8 cellular contexts compared by ENCODE assay signal in the genomic region with DNA sequence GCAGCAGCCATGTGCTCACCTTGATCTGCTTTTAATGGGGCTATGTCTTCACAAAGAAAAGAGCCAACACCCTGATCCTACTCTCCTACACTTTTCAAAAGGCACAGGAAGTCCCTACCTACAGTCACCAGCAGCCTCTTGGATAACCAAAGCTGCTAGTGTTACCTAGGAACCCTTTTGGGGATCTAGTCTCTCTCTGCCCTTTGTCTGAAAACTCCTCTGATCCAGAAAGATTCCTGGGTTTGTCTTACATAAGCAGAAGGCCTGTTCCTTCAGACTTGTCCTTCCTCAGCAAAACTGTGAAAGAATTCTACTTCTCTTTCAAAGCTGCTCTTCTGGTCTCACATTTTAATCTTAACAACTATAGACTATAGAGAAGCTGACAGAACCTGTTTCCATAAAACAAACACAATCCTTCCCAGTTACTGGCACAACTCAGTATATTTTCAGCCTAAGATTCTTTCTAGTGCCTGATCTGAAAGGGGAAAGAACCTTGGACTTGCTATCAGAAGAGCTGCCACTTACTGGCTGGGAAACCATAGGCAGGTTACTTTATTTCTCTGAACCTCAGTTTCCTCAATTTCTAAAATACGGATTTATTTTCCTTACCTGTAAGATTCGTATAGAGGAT. TPM values are rescaled to one million over a fixed set of nuclear protein-coding genes. Genes with fewer than 3 reads are reported as not detected.
DNase-seq lines count a peak whose midpoint lies in the region; ATAC-seq lines count a peak whose summit lies in the region.

No MANE protein-coding gene starts in this region.

- DNase-seq in stimulated activated naive CD8-positive, alpha-beta T cell treated with anti-CD3 and anti-CD28 coated beads, Interleukin-15, Interleukin-2, amounts not matched to agents 100 U/mL and 50 U/mL, for 24 hours, result no peak
- DNase-seq in T47D (ENCODE audit: low read depth in 1 of 2, low spot score in 1 of 2), result peak; percentile 72 to 79
- no peak for DNase-seq in naive thymus-derived CD4-positive, alpha-beta T cell
- no peak for DNase-seq in NCI-H446 (lab: John Stamatoyannopoulos, UW)
- DNase-seq in AG20443 (ENCODE audit: low spot score), result no peak
- DNase-seq in DMS79 treated with DMSO at 0.1 percent for 48 hours (lab: John Stamatoyannopoulos, UW), result no peak

- peak overlapping the region; percentile 91 for H3K27ac ChIP-seq in naive thymus-derived CD4-positive, alpha-beta T cell (ENCODE audit: low read depth, low read length)

- intact Hi-C loops in naive thymus-derived CD4-positive, alpha-beta T cell (cut with micrococcal nuclease), result loop anchor here in 1 of 2 donors (10.0 kb wide), 1 partner anchor 530 kb away; no protein-coding TSS in a partner anchor

- peak overlapping the region; percentile 97 for H3K27ac Mint-ChIP-seq in stimulated activated naive CD8-positive, alpha-beta T cell treated with anti-CD3 and anti-CD28 coated beads, Interleukin-15, Interleukin-2, amounts not matched to agents 100 ng/mL and 50 ng/mL, for 24 hours
- peak overlapping the region; percentile 9 to 95 (median 81) for H3K27ac Mint-ChIP-seq in naive thymus-derived CD4-positive, alpha-beta T cell

- H3K4me3 ChIP-seq in naive thymus-derived CD4-positive, alpha-beta T cell (ENCODE audit: low read length), result no peak overlapping the region

- H3K9me3 ChIP-seq in naive thymus-derived CD4-positive, alpha-beta T cell (ENCODE audit: control insufficient read depth in 2 of 3, low read length in 3 of 3), result no peaks in the 10 kb centered on the region

- H3K27me3 Mint-ChIP-seq in stimulated activated naive CD8-positive, alpha-beta T cell treated with anti-CD3 and anti-CD28 coated beads, Interleukin-15, Interleukin-2, amounts not matched to agents 100 ng/mL and 50 ng/mL, for 24 hours, result no peaks in the 10 kb centered on the region
- no peaks in the 10 kb centered on the region for H3K27me3 Mint-ChIP-seq in naive thymus-derived CD4-positive, alpha-beta T cell

- H3K4me3 Mint-ChIP-seq in stimulated activated naive CD8-positive, alpha-beta T cell treated with anti-CD3 and anti-CD28 coated beads, Interleukin-15, Interleukin-2, amounts not matched to agents 100 ng/mL and 50 ng/mL, for 24 hours, result peak overlapping the region; percentile 100
- H3K4me3 Mint-ChIP-seq in naive thymus-derived CD4-positive, alpha-beta T cell, result peak overlapping the region in 6 of 10 donors; percentile 47 to 100 (median 76)

- peaks cover 87% of the 10 kb centered on the region for H3K4me1 Mint-ChIP-seq in stimulated activated naive CD8-positive, alpha-beta T cell treated with anti-CD3 and anti-CD28 coated beads, Interleukin-15, Interleukin-2, amounts not matched to agents 100 ng/mL and 50 ng/mL, for 24 hours (ENCODE audit: low read depth)
- peaks cover 63 to 76% (median 68%) of the 10 kb centered on the region in 7 donors for H3K4me1 Mint-ChIP-seq in naive thymus-derived CD4-positive, alpha-beta T cell

- no peak for ATAC-seq in stimulated activated naive CD8-positive, alpha-beta T cell treated with anti-CD3 and anti-CD28 coated beads, Interleukin-15, Interleukin-2, amounts not matched to agents 100 U/mL and 50 U/mL, for 24 hours
- ATAC-seq in naive thymus-derived CD4-positive, alpha-beta T cell, result no peak
- no peak for ATAC-seq in GM19395 (IDR thresholded peaks at IDR 0.05; ENCODE audit: unreplicated experiment)

- CTCF ChIA-PET in naive thymus-derived CD4-positive, alpha-beta T cell (lab: Charles Lee), result interaction anchor here (0.6 kb wide), 1 partner anchor 448 kb away, joined by 3 read pairs; no protein-coding TSS in a partner anchor

- peaks cover 10 to 34% (median 13%) of the 10 kb centered on the region in 3 experiments for H3K36me3 ChIP-seq in naive thymus-derived CD4-positive, alpha-beta T cell (ENCODE audit: control insufficient read depth in 2 of 3, insufficient read depth in 3 of 3, low read length in 3 of 3)

- peaks cover 85% of the 10 kb centered on the region for H3K36me3 Mint-ChIP-seq in stimulated activated naive CD8-positive, alpha-beta T cell treated with anti-CD3 and anti-CD28 coated beads, Interleukin-15, Interleukin-2, amounts not matched to agents 100 ng/mL and 50 ng/mL, for 24 hours (ENCODE audit: low read depth)
- H3K36me3 Mint-ChIP-seq in naive thymus-derived CD4-positive, alpha-beta T cell, result peaks cover 0 to 9% (median 0%) of the 10 kb centered on the region in 5 donors

- in situ Hi-C loops in T47D (cut with HindIII; ENCODE audit: low pct_unique_long_range_greater_than_20kb, low sequenced_read_pairs), result no loop called here

- POLR2A ChIA-PET in naive thymus-derived CD4-positive, alpha-beta T cell (lab: Charles Lee), result interaction anchor here (1.2 kb wide), 1 partner anchor 14 kb away, joined by 4 read pairs; no protein-coding TSS in a partner anchor

- H3K9me3 Mint-ChIP-seq in stimulated activated naive CD8-positive, alpha-beta T cell treated with anti-CD3 and anti-CD28 coated beads, Interleukin-15, Interleukin-2, amounts not matched to agents 100 ng/mL and 50 ng/mL, for 24 hours, result no peaks in the 10 kb centered on the region
- H3K9me3 Mint-ChIP-seq in naive thymus-derived CD4-positive, alpha-beta T cell, result peaks cover 0 to 2% (median 0%) of the 10 kb centered on the region in 11 donors

- no peaks in the 10 kb centered on the region for H3K27me3 ChIP-seq in naive thymus-derived CD4-positive, alpha-beta T cell (ENCODE audit: control insufficient read depth in 2 of 2, insufficient read depth in 2 of 2, low read length in 2 of 2)

- H3K4me1 ChIP-seq in naive thymus-derived CD4-positive, alpha-beta T cell (ENCODE audit: control insufficient read depth in 2 of 2, insufficient read depth in 2 of 2, low read length in 2 of 2), result peaks cover 29 to 35% of the 10 kb centered on the region in 2 donors

RNA-seq across cellular contexts. Expression of a gene that starts 2.9 kb away (rescaled TPM):
- 10 to 100 TPM; 15.6 to 30.1 (median 17.6) TPM for total RNA-seq in naive thymus-derived CD4-positive, alpha-beta T cell
- 1 to 10 TPM; 3.1 to 5.1 TPM for polyA plus RNA-seq in naive thymus-derived CD4-positive, alpha-beta T cell

RNA-seq across cellular contexts. Expression of a gene that starts 3.1 kb away (rescaled TPM):
- total RNA-seq in naive thymus-derived CD4-positive, alpha-beta T cell, result 10 to 100 TPM; 12.5 to 32.2 (median 19.7) TPM
- polyA plus RNA-seq in naive thymus-derived CD4-positive, alpha-beta T cell, result 10 to 100 TPM; 16.8 to 18.0 TPM

Comparison
In these comparisons a context has a peak if more than half of its experiments do, and no peak if none do; other contexts are left out.
1. DNase-seq: peak in T47D (2 of 2); none in stimulated activated naive CD8-positive, alpha-beta T cell treated with anti-CD3 and anti-CD28 coated beads, Interleukin-15, Interleukin-2, amounts not matched to agents 100 U/mL and 50 U/mL, for 24 hours (single experiment), naive thymus-derived CD4-positive, alpha-beta T cell (0 of 9), NCI-H446 (0 of 2), AG20443 (single experiment) and DMS79 treated with DMSO at 0.1 percent for 48 hours (single experiment).